23 cellular contexts compared by ENCODE assay signal in genomic region chr5:173735691-173736090, GRCh38.
DNase-seq lines count a peak whose midpoint lies in the region; ATAC-seq and TF ChIP-seq lines count a peak whose summit lies in the region.
"Had no signal": no experiment of that assay in that cellular context is flagged by ENCODE, and none has a peak within 500 bp of the region (broad histone marks: within the 10 kb centered on the region; RNA-seq: fewer than 3 reads in every experiment).

No MANE protein-coding gene starts in this region.

- H3K4me1 Mint-ChIP-seq in nephron = peaks cover 43% of the 10 kb centered on the region

- no peaks in the 10 kb centered on the region for H3K9me2 ChIP-seq in PC-3 (replicated peaks; ENCODE audit: low read length)

- no peaks in the 10 kb centered on the region for H3K79me2 ChIP-seq in PC-3 (ENCODE audit: low read length)

- no peak overlapping the region for H2AFZ ChIP-seq in PC-3 (ENCODE audit: low read length)

- peak overlapping the region; percentile 33; the same call in 1 of the 2 replicates for H3K27ac ChIP-seq in BLaER1
- H3K27ac ChIP-seq in lower lobe of right lung = no peak overlapping the region
- H3K27ac ChIP-seq in PC-3 (ENCODE audit: low read length) = no peak overlapping the region
- H3K27ac ChIP-seq: SK-N-MC had no signal

- no peaks in the 10 kb centered on the region for H3K27me3 ChIP-seq in BLaER1
- no peaks in the 10 kb centered on the region for H3K27me3 ChIP-seq in lower lobe of right lung (ENCODE audit: low read depth)
- no peaks in the 10 kb centered on the region for H3K27me3 ChIP-seq in PC-3 (ENCODE audit: low read length)
- H3K27me3 ChIP-seq: MG63 had no signal

- DNase-seq in GM12865 (ENCODE audit: low read depth) (peak; percentile 24), RPMI8226 (peak; percentile 44), NCI-H2227 treated with DMSO at 0.1 percent for 48 hours (lab: John Stamatoyannopoulos, UW) (no peak), lower lobe of right lung (no peak), DMS 273 (lab: John Stamatoyannopoulos, UW; ENCODE audit: unreplicated experiment) (no peak), PC-3 (no peak)
- DNase-seq: CD4-positive, CD25-positive, alpha-beta regulatory T cell; KG1; MG63; NCI-H1105 treated with DMSO at 0.1 percent for 48 hours; NCI-H146; NCI-H1930; NCI-H2107; NCI-H446; NCI-H524 treated with DMSO at 0.1 percent for 48 hours; NCI-H774; SIG-M5; SW 1271; T-helper 17 cell had no signal

- H3K4me3 ChIP-seq in BLaER1 = no peak overlapping the region
- H3K4me3 ChIP-seq in GM12865 (ENCODE audit: low read depth, low read length) = no peak overlapping the region
- no peak overlapping the region for H3K4me3 ChIP-seq in lower lobe of right lung
- H3K4me3 ChIP-seq in PC-3 (ENCODE audit: low read length) = no peak overlapping the region
- H3K4me3 ChIP-seq: MG63, SK-N-MC had no signal

- H3K9me3 Mint-ChIP-seq in nephron = no peaks in the 10 kb centered on the region

- no peak for ATAC-seq in lower lobe of right lung
- ATAC-seq in PC-3 = no peak
- ATAC-seq: Panc1, T-helper 17 cell had no signal

- H3K9me3 ChIP-seq in BLaER1 (no peaks in the 10 kb centered on the region), lower lobe of right lung (no peaks in the 10 kb centered on the region), PC-3 (ENCODE audit: low read length) (no peaks in the 10 kb centered on the region)
- H3K9me3 ChIP-seq: MG63 had no signal

- POLR2A ChIA-PET in PC-3 (lab: Charles Lee; ENCODE audit: unreplicated experiment) = no interaction called here

- peaks cover 12% of the 10 kb centered on the region for H3K27me3 Mint-ChIP-seq in nephron (ENCODE audit: low read depth)
- H3K27me3 Mint-ChIP-seq: T-helper 17 cell had no signal

- H3K36me3 ChIP-seq in BLaER1 (no peaks in the 10 kb centered on the region), lower lobe of right lung (no peaks in the 10 kb centered on the region), PC-3 (ENCODE audit: low read depth, low read length) (no peaks in the 10 kb centered on the region)
- H3K36me3 ChIP-seq: MG63 had no signal

- H4K20me1 ChIP-seq in BLaER1 (no peaks in the 10 kb centered on the region), PC-3 (ENCODE audit: low read length) (no peaks in the 10 kb centered on the region)

- CTCF ChIA-PET in PC-3 (lab: Charles Lee) = no interaction called here

- H3K4me3 Mint-ChIP-seq in nephron = no peak overlapping the region
- H3K4me3 Mint-ChIP-seq: CD4-positive, CD25-positive, alpha-beta regulatory T cell; T-helper 17 cell had no signal

- no peaks in the 10 kb centered on the region for H3F3A ChIP-seq in PC-3 (ENCODE audit: low read length, unreplicated experiment)

- BruUV-seq in PC-3 (replicated peaks; lab: Mats Ljungman, UMichigan) = no TSS peak

- H3K4me1 ChIP-seq in BLaER1 (peaks cover 58% of the 10 kb centered on the region), lower lobe of right lung (no peaks in the 10 kb centered on the region), PC-3 (ENCODE audit: insufficient read depth, low read length) (no peaks in the 10 kb centered on the region)

- H3K4me2 ChIP-seq in BLaER1 (peak overlapping the region; percentile 82), PC-3 (ENCODE audit: low read length) (no peak overlapping the region)

- peak overlapping the region; percentile 31 to 85 (median 72) for H3K27ac Mint-ChIP-seq in nephron
- H3K27ac Mint-ChIP-seq: T-helper 17 cell had no signal

- H3K9ac ChIP-seq in BLaER1 = peak overlapping the region; percentile 32; the same call in 1 of the 2 replicates
- H3K9ac ChIP-seq in PC-3 (ENCODE audit: low read length) = no peak overlapping the region

- no peaks in the 10 kb centered on the region for H3K36me3 Mint-ChIP-seq in nephron (ENCODE audit: low read depth)
- H3K36me3 Mint-ChIP-seq: CD4-positive, CD25-positive, alpha-beta regulatory T cell had no signal

- intact Hi-C loops in lower lobe of right lung (cut with DNase I) (no loop called here), PC-3 (cut with micrococcal nuclease) (no loop called here)

- TF ChIP-seq CTCF in GM12865 (IDR thresholded peaks at IDR 0.05; ENCODE audit: insufficient read depth, low read depth, low read length, missing control alignments) (no peak), nephron (IDR thresholded peaks at IDR 0.05; ENCODE audit: unreplicated experiment in 3 of 3) (no peak), lower lobe of right lung (IDR thresholded peaks at IDR 0.05) (no peak), PC-3 (conservative IDR thresholded peaks at IDR 0.05; ENCODE audit: low read depth, low read length) (no peak)

Comparison
In these comparisons a context has a peak if more than half of its experiments do, and no peak if none do; other contexts are left out.
1. DNase-seq: peak in GM12865 (single experiment) and RPMI8226 (single experiment); none in NCI-H2227 treated with DMSO at 0.1 percent for 48 hours (single experiment), lower lobe of right lung (single experiment), DMS 273 (single experiment) and PC-3 (single experiment).